Comparison of ENCODE assay signal across 1 cellular context in the genomic region with DNA sequence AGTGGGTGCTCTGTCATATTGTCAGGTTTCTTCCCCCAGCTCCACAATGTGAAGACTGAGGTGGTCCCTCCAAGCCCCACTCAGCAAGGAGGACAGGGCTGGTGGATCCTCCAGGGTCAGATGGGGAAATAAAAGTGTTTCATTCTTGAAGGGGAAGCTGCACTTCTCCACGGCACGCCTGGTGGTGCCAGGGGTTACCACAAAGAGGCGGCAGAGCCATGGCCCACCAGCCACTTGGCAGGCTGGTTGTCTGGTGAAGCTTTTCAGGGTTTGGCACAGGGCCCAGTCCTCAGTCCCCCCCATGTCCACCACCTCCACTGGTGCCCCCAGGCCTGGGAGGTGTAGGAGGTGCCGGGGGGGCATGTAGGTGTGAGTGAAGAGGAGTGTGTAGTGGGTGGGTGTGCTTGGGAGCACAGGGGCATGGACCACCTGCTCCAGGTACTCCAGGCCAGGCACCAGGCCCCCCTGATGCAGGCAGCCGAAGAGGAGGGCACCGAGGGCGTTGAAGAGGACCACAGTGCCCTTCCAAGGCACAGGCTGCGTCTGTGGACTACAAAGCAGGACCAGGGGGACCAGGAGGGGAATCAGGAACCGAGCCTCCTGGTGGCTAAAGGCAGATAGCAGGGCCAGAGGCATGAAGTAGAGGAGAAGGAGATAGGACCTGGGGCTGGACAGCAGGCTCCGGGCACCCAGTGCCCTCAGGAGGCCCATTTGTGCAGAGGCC.
A peak's percentile ranks its signal among the peaks of the same experiment; 100 is the strongest.
TF ChIP-seq lines count a peak whose summit lies in the region.

No MANE protein-coding gene starts in this region.

TF ChIP-seq in K562, 482 proteins besides CTCF, POLR2A, EP300 and RAD21:
- TF ChIP-seq NFIC (IDR thresholded peaks at IDR 0.05) (peak; percentile 49), ZNF146 (CRISPR knock-in tag; IDR thresholded peaks at IDR 0.05; ENCODE audit: unreplicated experiment) (no peak)
- TF ChIP-seq, protein P1, sequence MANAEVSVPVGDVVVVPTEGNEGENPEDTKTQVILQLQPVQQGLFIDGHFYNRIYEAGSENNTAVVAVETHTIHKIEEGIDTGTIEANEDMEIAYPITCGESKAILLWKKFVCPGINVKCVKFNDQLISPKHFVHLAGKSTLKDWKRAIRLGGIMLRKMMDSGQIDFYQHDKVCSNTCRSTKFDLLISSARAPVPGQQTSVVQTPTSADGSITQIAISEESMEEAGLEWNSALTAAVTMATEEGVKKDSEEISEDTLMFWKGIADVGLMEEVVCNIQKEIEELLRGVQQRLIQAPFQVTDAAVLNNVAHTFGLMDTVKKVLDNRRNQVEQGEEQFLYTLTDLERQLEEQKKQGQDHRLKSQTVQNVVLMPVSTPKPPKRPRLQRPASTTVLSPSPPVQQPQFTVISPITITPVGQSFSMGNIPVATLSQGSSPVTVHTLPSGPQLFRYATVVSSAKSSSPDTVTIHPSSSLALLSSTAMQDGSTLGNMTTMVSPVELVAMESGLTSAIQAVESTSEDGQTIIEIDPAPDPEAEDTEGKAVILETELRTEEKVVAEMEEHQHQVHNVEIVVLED (CRISPR knock-in tag; IDR thresholded peaks at IDR 0.05), result no peak
TF ChIP-seq in K562: peak in this region for 1.
